ENCODE assay signal across 7 cellular contexts in genomic region chrX:154013614-154014360, GRCh38. TPM values are rescaled to one million over a fixed set of nuclear protein-coding genes. Genes with fewer than 3 reads are reported as not detected.
DNase-seq lines count a peak whose midpoint lies in the region; ATAC-seq and TF ChIP-seq lines count a peak whose summit lies in the region.

No MANE protein-coding gene starts in this region.

- 38% methylated on average over 14 of the region's 20 CpGs; no CpG with 5 or more reads in 1 of the 2 donors for WGBS in transverse colon (ENCODE audit: low coverage in 1 of 2), 2 donors

- H3K4me1 Mint-ChIP-seq in WTC11 (peaks cover 12% of the 10 kb centered on the region), memory B cell (peaks cover 5% of the 10 kb centered on the region)

- H3K4me3 Mint-ChIP-seq in WTC11 = no peak overlapping the region
- H3K4me3 Mint-ChIP-seq in memory B cell = no peak overlapping the region

- H3K9ac ChIP-seq in colonic mucosa (ENCODE audit: low read depth in 2 of 2, low read length in 2 of 2) = no peak overlapping the region

- H3K4me1 ChIP-seq in colonic mucosa (no peaks in the 10 kb centered on the region), transverse colon (peaks cover 0 to 14% (median 8%) of the 10 kb centered on the region in 4 donors)

- H3K9me3 Mint-ChIP-seq in WTC11 (no peaks in the 10 kb centered on the region), memory B cell (no peaks in the 10 kb centered on the region)

- CTCF ChIA-PET in WTC11 (lab: Charles Lee) = interaction anchor here (0.6 to 2.3 kb wide), 25 partner anchors 8 to 360 kb away, joined by 3 to 14 read pairs (median 4); partner anchors contain the start of gene MECP2

- DNase-seq in GM03348 (ENCODE audit: low spot score) (peak; percentile 56), HT1080 (ENCODE audit: low read depth) (peak; percentile 6), WTC11 (ENCODE audit: low spot score) (peak; percentile 55), colonic mucosa (no peak), memory B cell (ENCODE audit: low spot score in 2 of 2) (peak; percentile 42 to 57), transverse colon (no peak), HCEC 1CT (no peak)

- TF ChIP-seq EP300 in transverse colon (IDR thresholded peaks at IDR 0.05; ENCODE audit: low read depth) = no peak

- ATAC-seq in WTC11 (peak; percentile 76), memory B cell (ENCODE audit: low read depth) (peak; percentile 77)

- H3K4me3 ChIP-seq in colonic mucosa (no peak overlapping the region), transverse colon (no peak overlapping the region)

- no peak for TF ChIP-seq POLR2A in transverse colon (IDR thresholded peaks at IDR 0.05)

- H3K27me3 Mint-ChIP-seq in WTC11 (ENCODE audit: low read depth) (no peaks in the 10 kb centered on the region), memory B cell (no peaks in the 10 kb centered on the region)

- in situ Hi-C loops in transverse colon (cut with MboI; ENCODE audit: low pct_ligation_motif_present in 1 of 4, low pct_unique_long_range_greater_than_20kb in 1 of 4, low sequenced_read_pairs in 3 of 4) = no loop called here

- peaks cover 5% of the 10 kb centered on the region for H3K27me3 ChIP-seq in colonic mucosa
- no peaks in the 10 kb centered on the region for H3K27me3 ChIP-seq in transverse colon

- H3K9me3 ChIP-seq in colonic mucosa (no peaks in the 10 kb centered on the region), transverse colon (no peaks in the 10 kb centered on the region)

- TF ChIP-seq CTCF in WTC11 (IDR thresholded peaks at IDR 0.05) (peak; percentile 89), colonic mucosa (IDR thresholded peaks at IDR 0.05) (peak; percentile 94), transverse colon (IDR thresholded peaks at IDR 0.05) (peak; percentile 76 to 93 (median 84))

- H3K36me3 ChIP-seq in colonic mucosa (no peaks in the 10 kb centered on the region), transverse colon (no peaks in the 10 kb centered on the region)

- no peak overlapping the region for H3K27ac Mint-ChIP-seq in WTC11
- H3K27ac Mint-ChIP-seq in memory B cell = no peak overlapping the region

- H3K27ac ChIP-seq in colonic mucosa = no peak overlapping the region
- H3K27ac ChIP-seq in transverse colon = peak overlapping the region in 1 of 4 donors; percentile 20

- H3K36me3 Mint-ChIP-seq in WTC11 (peaks cover 5% of the 10 kb centered on the region), memory B cell (peaks cover 3% of the 10 kb centered on the region)

- POLR2A ChIA-PET in WTC11 (lab: Charles Lee) = no interaction called here

- intact Hi-C loops in colonic mucosa (cut with DNase I) = no loop called here
- intact Hi-C loops in transverse colon (cut with DNase I; ENCODE audit: low total_unique reads) = loop anchor here (5.0 kb wide), 1 partner anchor 39 kb away; no protein-coding TSS in a partner anchor

TF ChIP-seq in WTC11, 78 proteins besides CTCF, POLR2A, EP300 and RAD21:
- TF ChIP-seq NFE2L1 (CRISPR knock-in tag; IDR thresholded peaks at IDR 0.05) = no peak
- no peak for TF ChIP-seq ZNF219 (CRISPR knock-in tag; IDR thresholded peaks at IDR 0.05; ENCODE audit: borderline replicate concordance)
- TF ChIP-seq ESRRA (CRISPR knock-in tag; IDR thresholded peaks at IDR 0.05; ENCODE audit: borderline replicate concordance) = no peak

RNA-seq across cellular contexts. Expression of gene IRAK1, which starts 5.9 kb away (rescaled TPM):
- 200 and 232 TPM in 2 replicates for total RNA-seq in HT1080 (2014; rRNA removed; shearing (Covaris generic))
- 146 and 149 TPM in 2 replicates for polyA plus RNA-seq in HT1080 (2015; cell fraction: cytosol; rRNA removed)
- 105 and 129 TPM in 2 replicates for polyA plus RNA-seq in HT1080 (2015; cell fraction: nucleus; rRNA removed)
- total RNA-seq in WTC11 (2021) (32.1 to 48.0 TPM (median 45.2 TPM) in 3 replicates), colonic mucosa (100 to 1,000 TPM in 1 of 2 donors, 10 to 100 TPM in 1; 66.7 to 148 TPM), transverse colon (100 to 1,000 TPM in 2 of 4 donors, 10 to 100 TPM in 2; 64.1 to 155 (median 107) TPM)

RNA-seq across cellular contexts. Expression of gene TMEM187, which starts 41.2 kb away (rescaled TPM):
- total RNA-seq in HT1080 (2014; rRNA removed; shearing (Covaris generic)) = 4.8 and 11.6 TPM in 2 replicates
- 5.1 and 5.8 TPM in 2 replicates for polyA plus RNA-seq in HT1080 (2015; cell fraction: cytosol; rRNA removed)
- polyA plus RNA-seq in HT1080 (2015; cell fraction: nucleus; rRNA removed) = 8.4 and 9.4 TPM in 2 replicates
- total RNA-seq in WTC11 (2021) (8.4 to 12.3 TPM (median 10.1 TPM) in 3 replicates), colonic mucosa (10 to 100 TPM in 1 of 2 donors, 1 to 10 TPM in 1; 8.7 to 19.2 TPM), transverse colon (10 to 100 TPM in 1 of 4 donors, 1 to 10 TPM in 3; 1.6 to 11.2 (median 5.5) TPM)

RNA-seq across cellular contexts. Expression of gene HCFC1, which starts 42.2 kb away (rescaled TPM):
- 38.9 and 60.0 TPM in 2 replicates for total RNA-seq in HT1080 (2014; rRNA removed; shearing (Covaris generic))
- polyA plus RNA-seq in HT1080 (2015; cell fraction: cytosol; rRNA removed) = 42.7 and 43.9 TPM in 2 replicates
- polyA plus RNA-seq in HT1080 (2015; cell fraction: nucleus; rRNA removed) = 83.1 and 92.8 TPM in 2 replicates
- total RNA-seq in WTC11 (2021) (121 to 130 TPM (median 125 TPM) in 3 replicates), colonic mucosa (10 to 100 TPM; 36.6 to 80.5 TPM), transverse colon (10 to 100 TPM; 34.0 to 68.5 (median 49.8) TPM)

Comparison
In these comparisons a context has a peak if more than half of its experiments do, and no peak if none do; other contexts are left out.
1. DNase-seq: peak in GM03348 (single experiment), HT1080 (single experiment), WTC11 (single experiment) and memory B cell (2 of 2); none in colonic mucosa (single experiment), transverse colon (single experiment) and HCEC 1CT (single experiment).
2. Peak in every context shown above with its lines, with median percentiles within 50 percentile points of each other: CTCF ChIP-seq.